ENCODE assay signal across 18 cellular contexts in genomic region chr7:127476618-127477017, GRCh38.
DNase-seq lines count a peak whose midpoint lies in the region; ATAC-seq, FAIRE-seq and TF ChIP-seq lines count a peak whose summit lies in the region.
"Had no signal": no experiment of that assay in that cellular context is flagged by ENCODE, and none has a peak within 500 bp of the region (broad histone marks: within the 10 kb centered on the region; RNA-seq: fewer than 3 reads in every experiment).

No MANE protein-coding gene starts in this region.

- peaks cover 0 to 3% (median 0%) of the 10 kb centered on the region in 7 donors for H3K9me3 Mint-ChIP-seq in CD14-positive monocyte
- H3K9me3 Mint-ChIP-seq: CD4-positive, alpha-beta T cell; IgD-negative memory B cell had no signal

- H3K4me3 ChIP-seq in pancreas, result no peak overlapping the region
- H3K4me3 ChIP-seq in SK-N-SH (ENCODE audit: low read depth in 2 of 2, low read length in 1 of 2), result no peak overlapping the region
- H3K4me3 ChIP-seq: HAP-1 had no signal

- peak overlapping the region; percentile 90 for H3K27ac ChIP-seq in VCaP
- peak overlapping the region in 2 of 4 donors; percentile 4 to 22 for H3K27ac ChIP-seq in pancreas
- H3K27ac ChIP-seq in SK-N-SH (ENCODE audit: low read depth in 2 of 2, low read length in 1 of 2), result no peak overlapping the region
- H3K27ac ChIP-seq in RWPE1, result no peak overlapping the region

- TF ChIP-seq CTCF in VCaP (conservative IDR thresholded peaks at IDR 0.05), result no peak
- TF ChIP-seq CTCF in pancreas (IDR thresholded peaks at IDR 0.05), result no peak
- TF ChIP-seq CTCF in SK-N-SH (IDR thresholded peaks at IDR 0.05), result no peak
- TF ChIP-seq CTCF in RWPE1 (conservative IDR thresholded peaks at IDR 0.05; ENCODE audit: low read depth), result no peak
- TF ChIP-seq CTCF in CD14-positive monocyte (IDR thresholded peaks at IDR 0.05), result no peak

- H3K9me2 ChIP-seq in SK-N-SH, result no peaks in the 10 kb centered on the region

- no peaks in the 10 kb centered on the region for H3F3A ChIP-seq in SK-N-SH (replicated peaks; ENCODE audit: insufficient read depth)

- H3K4me1 ChIP-seq in pancreas (peaks cover 4 to 18% (median 15%) of the 10 kb centered on the region in 3 donors), SK-N-SH (ENCODE audit: control insufficient read depth in 1 of 2, insufficient read depth in 2 of 2, low read depth in 1 of 2, low read length in 1 of 2) (peaks cover 0 to 2% of the 10 kb centered on the region in 2 experiments; a peak in 1 of 4 replicates)
- H3K4me1 ChIP-seq: BE2C, HAP-1 had no signal

- H3K36me3 Mint-ChIP-seq in CD14-positive monocyte, result no peaks in the 10 kb centered on the region

- H3K79me2 ChIP-seq in SK-N-SH (ENCODE audit: insufficient read depth), result no peaks in the 10 kb centered on the region

- H3K27ac Mint-ChIP-seq in CD14-positive monocyte, result no peak overlapping the region
- H3K27ac Mint-ChIP-seq: IgD-negative memory B cell had no signal

- peak; percentile 76 to 82 (median 79) for ATAC-seq in pancreas
- ATAC-seq: HepG2 had no signal

- H4K20me1 ChIP-seq in SK-N-SH (ENCODE audit: insufficient read depth), result no peaks in the 10 kb centered on the region

- intact Hi-C loops in pancreas (cut with DNase I) (no loop called here), CD14-positive monocyte (cut with micrococcal nuclease) (no loop called here)

- H3K36me3 ChIP-seq in pancreas (no peaks in the 10 kb centered on the region), SK-N-SH (replicated peaks in 1 of 2; ENCODE audit: control insufficient read depth in 1 of 2, insufficient read depth in 2 of 2, low read length in 1 of 2) (no peaks in the 10 kb centered on the region)
- H3K36me3 ChIP-seq: BE2C, HAP-1 had no signal

- H3K4me3 Mint-ChIP-seq in CD14-positive monocyte, result no peak overlapping the region
- H3K4me3 Mint-ChIP-seq: CD4-positive, alpha-beta T cell; IgD-negative memory B cell had no signal

- POLR2A ChIA-PET in SK-N-SH (lab: Yijun Ruan, JAX), result no interaction called here
- POLR2A ChIA-PET in RWPE1 (lab: Yijun Ruan, JAX; ENCODE audit: low non-redundant PET), result no interaction called here

- no peak overlapping the region for H2AFZ ChIP-seq in SK-N-SH (ENCODE audit: low read depth)

- no peak overlapping the region for H3K4me2 ChIP-seq in SK-N-SH

- FAIRE-seq in pancreas (lab: Jason Lieb, UNC), result no peak
- FAIRE-seq: G401.6, GM12891, GM19239, HepG2 had no signal

- H3K9ac ChIP-seq in SK-N-SH, result no peak overlapping the region

- H3K27me3 ChIP-seq in pancreas (no peaks in the 10 kb centered on the region), SK-N-SH (ENCODE audit: insufficient read depth) (no peaks in the 10 kb centered on the region)

- WGBS in pancreas, 2 donors, result 57 to 60% methylated on average over 1 of the region's 1 CpG
- WGBS in SK-N-SH (ENCODE audit: low lambda C conversion rate), result 7% methylated on average over 1 of the region's 1 CpG

- H3K9me3 ChIP-seq in pancreas, result no peaks in the 10 kb centered on the region
- no peaks in the 10 kb centered on the region for H3K9me3 ChIP-seq in SK-N-SH
- H3K9me3 ChIP-seq: BE2C, HAP-1 had no signal

- CTCF ChIA-PET in SK-N-SH (lab: Yijun Ruan, JAX) (interaction anchor here (0.6 to 1.3 kb wide), 4 partner anchors 9 to 71 kb away, joined by 3 to 4 read pairs (median 3); no protein-coding TSS in a partner anchor), RWPE1 (lab: Yijun Ruan, JAX) (no interaction called here)

- H3K4me1 Mint-ChIP-seq in CD14-positive monocyte, result no peaks in the 10 kb centered on the region
- H3K4me1 Mint-ChIP-seq: IgD-negative memory B cell had no signal

- TF ChIP-seq EP300 in SK-N-SH (IDR thresholded peaks at IDR 0.05; ENCODE audit: borderline replicate concordance in 1 of 2, low read depth in 1 of 2, low read length in 1 of 2), result no peak

- no peak for TF ChIP-seq RAD21 in SK-N-SH (IDR thresholded peaks at IDR 0.05; ENCODE audit: low read length)

- peaks cover 13 to 26% (median 19%) of the 10 kb centered on the region in 3 donors for H3K27me3 Mint-ChIP-seq in CD14-positive monocyte (ENCODE audit: low read depth in 3 of 3)

- peak; percentile 19 for DNase-seq in NCI-H82 (lab: John Stamatoyannopoulos, UW)
- no peak for DNase-seq in NCI-H82 treated with DMSO at 0.1 percent for 48 hours (lab: John Stamatoyannopoulos, UW; ENCODE audit: unreplicated experiment)
- DNase-seq in pancreas, result no peak
- no peak for DNase-seq in DMS153 treated with DMSO at 0.1 percent for 48 hours (lab: John Stamatoyannopoulos, UW; ENCODE audit: unreplicated experiment)
- no peak for DNase-seq in SK-N-SH
- no peak for DNase-seq in RWPE1 (ENCODE audit: low spot score)
- DNase-seq in CD14-positive monocyte (ENCODE audit: low spot score), result no peak
- DNase-seq: BE2C; C1 segment of cervical spinal cord; CD4-positive, alpha-beta T cell; DMS153 had no signal

TF ChIP-seq in SK-N-SH, 30 proteins besides CTCF, POLR2A, EP300 and RAD21:
- TF ChIP-seq, protein P1, sequence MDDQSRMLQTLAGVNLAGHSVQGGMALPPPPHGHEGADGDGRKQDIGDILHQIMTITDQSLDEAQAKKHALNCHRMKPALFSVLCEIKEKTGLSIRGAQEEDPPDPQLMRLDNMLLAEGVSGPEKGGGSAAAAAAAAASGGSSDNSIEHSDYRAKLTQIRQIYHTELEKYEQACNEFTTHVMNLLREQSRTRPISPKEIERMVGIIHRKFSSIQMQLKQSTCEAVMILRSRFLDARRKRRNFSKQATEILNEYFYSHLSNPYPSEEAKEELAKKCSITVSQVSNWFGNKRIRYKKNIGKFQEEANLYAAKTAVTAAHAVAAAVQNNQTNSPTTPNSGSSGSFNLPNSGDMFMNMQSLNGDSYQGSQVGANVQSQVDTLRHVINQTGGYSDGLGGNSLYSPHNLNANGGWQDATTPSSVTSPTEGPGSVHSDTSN (IDR thresholded peaks at IDR 0.05), result no peak
- no peak for TF ChIP-seq RCOR1 (IDR thresholded peaks at IDR 0.05; ENCODE audit: low read length)
- TF ChIP-seq POLR2AphosphoS5 (IDR thresholded peaks at IDR 0.05; ENCODE audit: low read depth, low read length), result no peak
- no peak for TF ChIP-seq FOXJ3 (CRISPR knock-in tag; IDR thresholded peaks at IDR 0.05)
- TF ChIP-seq NRF1 (IDR thresholded peaks at IDR 0.05; ENCODE audit: low read depth, low read length), result no peak
- TF ChIP-seq MXI1 (IDR thresholded peaks at IDR 0.05; ENCODE audit: low read depth, low read length), result no peak
- no peak for TF ChIP-seq NFIC (IDR thresholded peaks at IDR 0.05; ENCODE audit: borderline replicate concordance)
- no peak for TF ChIP-seq SMC3 (IDR thresholded peaks at IDR 0.05; ENCODE audit: low read depth, low read length)
- no peak for TF ChIP-seq TCF12 (IDR thresholded peaks at IDR 0.05)
- TF ChIP-seq RFX5 (IDR thresholded peaks at IDR 0.05; ENCODE audit: low read length), result no peak
